ENCODE assay signal across 1 cellular context in the genomic region with DNA sequence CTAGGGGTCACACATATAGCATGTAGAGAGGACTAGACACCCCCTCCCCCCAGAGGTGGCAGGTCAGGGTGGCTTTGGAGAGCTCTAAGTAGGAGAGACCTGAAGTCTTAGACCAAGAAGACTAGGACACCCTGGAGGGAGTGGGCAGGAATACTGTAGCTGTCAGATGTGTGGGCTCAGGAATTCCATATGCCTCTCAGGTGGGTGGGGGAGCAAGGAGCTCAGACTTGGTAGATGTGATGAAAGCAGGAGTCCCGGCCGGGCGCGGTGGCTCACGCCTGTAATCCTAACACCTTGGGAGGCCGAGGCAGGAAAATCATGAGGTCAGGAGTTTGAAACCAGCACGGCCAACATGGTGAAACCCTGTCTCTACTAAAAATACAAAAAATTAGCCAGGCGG.
TF ChIP-seq lines count a peak whose summit lies in the region.

No MANE protein-coding gene starts in this region.

TF ChIP-seq in WTC11, 78 proteins besides CTCF, POLR2A, EP300 and RAD21 (continued from another document):
- TF ChIP-seq, protein P1, sequence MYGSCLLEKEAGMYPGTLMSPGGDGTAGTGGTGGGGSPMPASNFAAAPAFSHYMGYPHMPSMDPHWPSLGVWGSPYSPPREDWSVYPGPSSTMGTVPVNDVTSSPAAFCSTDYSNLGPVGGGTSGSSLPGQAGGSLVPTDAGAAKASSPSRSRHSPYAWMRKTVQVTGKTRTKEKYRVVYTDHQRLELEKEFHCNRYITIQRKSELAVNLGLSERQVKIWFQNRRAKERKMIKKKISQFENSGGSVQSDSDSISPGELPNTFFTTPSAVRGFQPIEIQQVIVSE (CRISPR knock-in tag; IDR thresholded peaks at IDR 0.05; ENCODE audit: borderline replicate concordance): no peak
- TF ChIP-seq ZNF532 (CRISPR knock-in tag; IDR thresholded peaks at IDR 0.05; ENCODE audit: borderline replicate concordance): no peak
- no peak for TF ChIP-seq ZNF416 (CRISPR knock-in tag; IDR thresholded peaks at IDR 0.05)
- no peak for TF ChIP-seq GABPB1 (CRISPR knock-in tag; IDR thresholded peaks at IDR 0.05)
- TF ChIP-seq EMX1 (CRISPR knock-in tag; IDR thresholded peaks at IDR 0.05): no peak
- TF ChIP-seq ESRRA (CRISPR knock-in tag; IDR thresholded peaks at IDR 0.05; ENCODE audit: borderline replicate concordance): no peak
- no peak for TF ChIP-seq NFATC4 (CRISPR knock-in tag; IDR thresholded peaks at IDR 0.05)
TF ChIP-seq in WTC11: peak in this region for 0.
